In genomic region chr3:85846940-85847339, GRCh38 we compare ENCODE assay signal across 17 cellular contexts.
"Had no signal": no experiment of that assay in that cellular context is flagged by ENCODE, and none has a peak within 500 bp of the region (broad histone marks: within the 10 kb centered on the region; RNA-seq: fewer than 3 reads in every experiment).

No MANE protein-coding gene starts in this region.

- H3K27me3 Mint-ChIP-seq: activated CD4-positive, alpha-beta T cell treated with anti-CD3 and anti-CD28 coated beads for 36 hours; activated naive CD8-positive, alpha-beta T cell treated with anti-CD3 and anti-CD28 coated beads for 36 hours; dendritic cell treated with granulocyte-macrophage colony-stimulating factor and Interleukin-4, amounts not matched to agents 40 ng/mL and 50 ng/mL, for 4 days had no signal

- H3K4me1 Mint-ChIP-seq: activated CD4-positive, alpha-beta T cell treated with anti-CD3 and anti-CD28 coated beads for 36 hours; activated naive CD8-positive, alpha-beta T cell treated with anti-CD3 and anti-CD28 coated beads for 36 hours; immature natural killer cell; nephron progenitor cell had no signal

- DNase-seq: activated CD4-positive, alpha-beta T cell treated with anti-CD3 and anti-CD28 coated beads for 36 hours; activated CD4-positive, alpha-beta T cell treated with anti-CD3 and anti-CD28 coated beads, Interleukin-2, amount 50 U/mL, for 48 hours; activated naive CD8-positive, alpha-beta T cell treated with anti-CD3 and anti-CD28 coated beads for 36 hours; amniotic stem cell; effector memory CD4-positive, alpha-beta T cell; esophagus squamous epithelium; heart right ventricle; immature natural killer cell; left ventricle myocardium superior; nephron progenitor cell; nucleus accumbens; posterior cingulate gyrus; stimulated activated CD8-positive, alpha-beta memory T cell treated with anti-CD3 and anti-CD28 coated beads, Interleukin-4, amount 100 ng/mL, for 48 hours; stimulated activated naive CD4-positive, alpha-beta T cell had no signal

- ATAC-seq: activated CD4-positive, alpha-beta T cell treated with anti-CD3 and anti-CD28 coated beads for 36 hours; heart right ventricle; left ventricle myocardium superior; WTC11 had no signal

- H3K4me3 Mint-ChIP-seq: activated CD4-positive, alpha-beta T cell treated with anti-CD3 and anti-CD28 coated beads for 36 hours; activated naive CD8-positive, alpha-beta T cell treated with anti-CD3 and anti-CD28 coated beads for 36 hours; activated T-helper 1 cell treated with anti-CD3 and anti-CD28 coated beads, Interleukin-12 subunit alpha, Interleukin-12 subunit beta, Interleukin-2, Interleukin-4 antibody, amounts not matched to agents 30 ng/mL and 10 ng/mL and 1 ng/mL, durations not matched to agents 14 hours and 24 hours and 36 hours; dendritic cell treated with granulocyte-macrophage colony-stimulating factor and Interleukin-4, amounts not matched to agents 40 ng/mL and 50 ng/mL, for 4 days; immature natural killer cell; nephron progenitor cell; WTC11 had no signal

- H3K27ac Mint-ChIP-seq: activated CD4-positive, alpha-beta T cell treated with anti-CD3 and anti-CD28 coated beads for 36 hours; activated naive CD8-positive, alpha-beta T cell treated with anti-CD3 and anti-CD28 coated beads for 36 hours; activated T-helper 1 cell treated with anti-CD3 and anti-CD28 coated beads, Interleukin-12 subunit alpha, Interleukin-12 subunit beta, Interleukin-2, Interleukin-4 antibody, amounts not matched to agents 30 ng/mL and 10 ng/mL and 1 ng/mL, durations not matched to agents 14 hours and 24 hours and 36 hours; dendritic cell treated with granulocyte-macrophage colony-stimulating factor and Interleukin-4, amounts not matched to agents 40 ng/mL and 50 ng/mL, for 4 days; immature natural killer cell; nephron progenitor cell; WTC11 had no signal

- H3K9me3 Mint-ChIP-seq: activated T-helper 1 cell treated with anti-CD3 and anti-CD28 coated beads, Interleukin-12 subunit alpha, Interleukin-12 subunit beta, Interleukin-2, Interleukin-4 antibody, amounts not matched to agents 30 ng/mL and 10 ng/mL and 1 ng/mL, durations not matched to agents 14 hours and 24 hours and 36 hours; dendritic cell treated with granulocyte-macrophage colony-stimulating factor and Interleukin-4, amounts not matched to agents 40 ng/mL and 50 ng/mL, for 4 days; nephron progenitor cell had no signal

- H3K36me3 Mint-ChIP-seq: activated naive CD8-positive, alpha-beta T cell treated with anti-CD3 and anti-CD28 coated beads for 36 hours; immature natural killer cell; WTC11 had no signal
